8 cellular contexts compared by ENCODE assay signal in the genomic region with DNA sequence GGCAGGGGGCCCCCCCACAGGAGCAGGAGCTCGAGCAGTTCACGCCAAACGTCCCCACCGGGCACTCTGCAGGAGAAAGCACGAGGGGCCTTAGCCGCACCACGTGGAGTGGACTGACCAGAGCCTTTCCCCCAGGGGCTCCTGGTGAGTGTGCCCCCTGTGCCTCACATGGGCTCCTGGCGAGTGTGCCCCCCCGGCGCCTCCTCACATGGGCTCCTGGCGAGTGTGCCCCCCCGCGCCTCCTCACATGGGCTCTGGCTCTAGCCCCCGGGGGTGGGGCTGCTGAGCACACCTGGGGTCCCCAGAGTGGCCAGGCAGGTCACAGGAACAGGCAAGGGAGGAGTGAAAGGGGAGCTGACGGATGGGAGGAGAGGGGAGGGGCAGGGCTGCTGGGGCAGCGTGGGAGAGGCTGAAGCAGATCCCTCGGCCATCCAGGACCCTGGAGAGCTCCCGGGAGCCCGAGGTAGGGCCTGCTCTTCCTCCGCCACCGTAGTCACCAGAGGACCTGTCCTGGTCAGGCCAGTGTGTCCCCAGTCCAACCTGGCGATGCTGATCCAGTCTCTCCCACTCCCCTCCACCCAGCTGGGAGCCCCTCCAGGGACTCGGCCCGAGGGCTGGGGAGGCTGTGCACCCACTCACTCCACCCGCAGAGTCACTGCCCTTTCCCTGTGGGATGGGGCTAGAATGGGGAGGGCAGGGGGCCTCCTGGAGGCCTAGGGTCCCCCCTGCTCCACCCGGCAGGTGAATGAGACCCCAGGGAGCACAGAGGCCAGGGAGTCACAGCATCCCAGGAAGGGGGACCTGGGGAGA. TPM values are rescaled to one million over a fixed set of nuclear protein-coding genes. Genes with fewer than 3 reads are reported as not detected.
DNase-seq lines count a peak whose midpoint lies in the region; ATAC-seq, FAIRE-seq and TF ChIP-seq lines count a peak whose summit lies in the region.

No MANE protein-coding gene starts in this region.

- no peak overlapping the region for H2AFZ ChIP-seq in H1 (ENCODE audit: low read length)

- TF ChIP-seq RAD21 in H1 (IDR thresholded peaks at IDR 0.05 in 1 of 2, conservative IDR thresholded peaks at IDR 0.05 in 1 of 2; ENCODE audit: low read depth in 2 of 2, low read length in 2 of 2), result no peak

- H3K23ac ChIP-seq in H1 (ENCODE audit: insufficient read length), result no peak overlapping the region

- no peak overlapping the region for H3K56ac ChIP-seq in H1 (replicated peaks; ENCODE audit: insufficient read length, low read depth, low read length)

- H3K9ac ChIP-seq in H1 (replicated peaks in 1 of 4; ENCODE audit: extremely low read depth in 1 of 4, low read depth in 3 of 4, low read length in 3 of 4), result no peak overlapping the region

- peak overlapping the region; percentile 79; the same call in 1 of the 2 replicates for H4K8ac ChIP-seq in H1 (ENCODE audit: extremely low read depth, insufficient read depth, low read length)

- H3K79me1 ChIP-seq in H1 (ENCODE audit: low read depth, low read length), result no peaks in the 10 kb centered on the region; the same call in 1 of the 2 replicates

- no peaks in the 10 kb centered on the region for H3K79me2 ChIP-seq in H1 (ENCODE audit: control insufficient read depth in 1 of 2, insufficient read depth in 2 of 2, low read length in 2 of 2)

- H3K27me3 ChIP-seq in Panc1 (ENCODE audit: control insufficient read depth, insufficient read depth, low read length) (no peaks in the 10 kb centered on the region), H1 (replicated peaks in 1 of 4; ENCODE audit: control insufficient read depth in 3 of 4, extremely low read depth in 1 of 4, insufficient read depth in 3 of 4, low read length in 3 of 4) (no peaks in the 10 kb centered on the region)

- H3K4me1 ChIP-seq in Panc1 (ENCODE audit: control insufficient read depth, insufficient read depth, low read length) (peaks cover 22% of the 10 kb centered on the region), H1 (replicated peaks in 1 of 4; ENCODE audit: control insufficient read depth in 3 of 4, insufficient read depth in 4 of 4, low read length in 3 of 4) (no peaks in the 10 kb centered on the region), mucosa of descending colon (ENCODE audit: low read depth) (no peaks in the 10 kb centered on the region)

- peak overlapping the region; percentile 33 for H4K5ac ChIP-seq in H1 (ENCODE audit: insufficient read length, low read depth, low read length)

- DNase-seq in GM12892 (ENCODE audit: insufficient read length) (peak; percentile 82), Panc1 (ENCODE audit: low read depth, low spot score) (no peak), H1 (ENCODE audit: low read depth in 1 of 2, low spot score in 2 of 2) (peak; percentile 57 to 92), mucosa of descending colon (peak; percentile 57 to 83 (median 59)), SHP77 (lab: John Stamatoyannopoulos, UW) (no peak)

- ATAC-seq in Panc1 (peak; percentile 40), mucosa of descending colon (peak; percentile 53), HG03280 (IDR thresholded peaks at IDR 0.05; ENCODE audit: unreplicated experiment) (no peak), HG02759 (IDR thresholded peaks at IDR 0.05; ENCODE audit: unreplicated experiment) (no peak), GM19397 (IDR thresholded peaks at IDR 0.05; ENCODE audit: unreplicated experiment) (no peak)

- no peaks in the 10 kb centered on the region for H3K23me2 ChIP-seq in H1 (ENCODE audit: low read depth, low read length)

- no peak overlapping the region for H3K4me3 ChIP-seq in Panc1 (ENCODE audit: low read depth in 2 of 2, low read length in 2 of 2)
- no peak overlapping the region for H3K4me3 ChIP-seq in H1 (ENCODE audit: extremely low read depth in 1 of 4, insufficient read depth in 2 of 4, low read depth in 3 of 4, low read length in 4 of 4)
- H3K4me3 ChIP-seq in mucosa of descending colon, result no peak overlapping the region

- H2BK5ac ChIP-seq in H1 (ENCODE audit: low read depth, low read length), result no peak overlapping the region

- POLR2A ChIA-PET in Panc1 (lab: Charles Lee), result no interaction called here
- POLR2A ChIA-PET in H1 (lab: Charles Lee; ENCODE audit: partially characterized antibody), result interaction anchor here (0.6 to 1.2 kb wide), 3 partner anchors 10 to 435 kb away, joined by 3 read pairs; no protein-coding TSS in a partner anchor

- no peak overlapping the region for H2AK5ac ChIP-seq in H1 (ENCODE audit: low read depth, low read length)

- H2BK12ac ChIP-seq in H1 (ENCODE audit: low read depth, low read length), result no peak overlapping the region

- H3K9me3 ChIP-seq in Panc1 (ENCODE audit: control insufficient read depth, insufficient read depth, low read depth, low read length) (no peaks in the 10 kb centered on the region), H1 (ENCODE audit: insufficient read depth in 2 of 2, low read depth in 1 of 2, low read length in 1 of 2) (no peaks in the 10 kb centered on the region), mucosa of descending colon (no peaks in the 10 kb centered on the region)

- no peak for TF ChIP-seq POLR2A in GM12892 (IDR thresholded peaks at IDR 0.05; ENCODE audit: low read depth, low read length)
- no peak for TF ChIP-seq POLR2A in H1 (IDR thresholded peaks at IDR 0.05; ENCODE audit: control extremely low read depth in 1 of 2, low read depth in 2 of 2, low read length in 2 of 2)

- no peak overlapping the region for H2BK120ac ChIP-seq in H1 (replicated peaks; ENCODE audit: low read depth, low read length)

- 76% methylated on average over 19 of the region's 26 CpGs; no CpG with 5 or more reads in 1 of the 2 experiments for WGBS in H1 (ENCODE audit: extremely low coverage in 1 of 2, insufficient coverage in 1 of 2, insufficient read length in 1 of 2, insufficient replicate concordance in 2 of 2, low coverage in 1 of 2, low lambda C conversion rate in 2 of 2, missing lambda C conversion rate in 1 of 2), 2 experiments

- no peak overlapping the region for H4K91ac ChIP-seq in H1 (replicated peaks; ENCODE audit: insufficient read length, low read length)

- H3K36me3 ChIP-seq in Panc1 (ENCODE audit: control insufficient read depth, insufficient read depth, low read length), result no peaks in the 10 kb centered on the region
- no peaks in the 10 kb centered on the region; a peak in 2 of 8 replicates for H3K36me3 ChIP-seq in H1 (ENCODE audit: control insufficient read depth in 2 of 4, insufficient read depth in 4 of 4, low read length in 3 of 4)
- H3K36me3 ChIP-seq in mucosa of descending colon (ENCODE audit: low read depth), result no peaks in the 10 kb centered on the region

- FAIRE-seq in GM12892 (lab: Jason Lieb, UNC) (no peak), H1 (lab: Jason Lieb, UNC) (peak; percentile 60)

- no peak for TF ChIP-seq EP300 in H1 (IDR thresholded peaks at IDR 0.05; ENCODE audit: borderline replicate concordance in 1 of 2, low read depth in 2 of 2, low read length in 2 of 2)

- H4K20me1 ChIP-seq in H1 (replicated peaks in 1 of 2; ENCODE audit: control insufficient read depth in 1 of 2, insufficient read depth in 2 of 2, low read length in 2 of 2), result peaks cover 0 to 23% of the 10 kb centered on the region in 2 experiments

- no peak overlapping the region for H3K4me2 ChIP-seq in H1 (ENCODE audit: insufficient read depth in 1 of 2, low read depth in 2 of 2, low read length in 2 of 2)

- no peak overlapping the region for H2BK15ac ChIP-seq in H1 (ENCODE audit: low read length)

- no peak overlapping the region for H2BK20ac ChIP-seq in H1 (ENCODE audit: low read length)

- CTCF ChIA-PET in Panc1 (lab: Charles Lee) (interaction anchor here (0.7 kb wide), 1 partner anchor 29 kb away, joined by 4 read pairs; no protein-coding TSS in a partner anchor), H1 (lab: Charles Lee; ENCODE audit: partially characterized antibody) (interaction anchor here (0.7 to 2.8 kb wide), 8 partner anchors 9 to 136 kb away, joined by 3 to 12 read pairs (median 4); no protein-coding TSS in a partner anchor)

- no TSS peak for BruUV-seq in Panc1 (replicated peaks; lab: Mats Ljungman, UMichigan)

- no peak overlapping the region for H3K4ac ChIP-seq in H1 (replicated peaks; ENCODE audit: insufficient read length, low read depth, low read length)

- no peak overlapping the region for H3K14ac ChIP-seq in H1 (ENCODE audit: insufficient read length)

- no peak overlapping the region for H3K18ac ChIP-seq in H1 (ENCODE audit: extremely low read depth, low read length)

- H3K27ac ChIP-seq in Panc1 (ENCODE audit: low read length), result no peak overlapping the region
- H3K27ac ChIP-seq in H1 (ENCODE audit: low read depth, low read length), result no peak overlapping the region

- intact Hi-C loops in Panc1 (cut with micrococcal nuclease; ENCODE audit: unreplicated experiment) (no loop called here), mucosa of descending colon (cut with DNase I, micrococcal nuclease) (no loop called here)

- TF ChIP-seq CTCF in Panc1 (IDR thresholded peaks at IDR 0.05), result no peak
- TF ChIP-seq CTCF in H1 (IDR thresholded peaks at IDR 0.05; ENCODE audit: control extremely low read depth in 1 of 3, insufficient read depth in 1 of 3, low read depth in 1 of 3, low read length in 3 of 3), result no peak
- no peak for TF ChIP-seq CTCF in mucosa of descending colon (IDR thresholded peaks at IDR 0.05)

- in situ Hi-C loops in Panc1 (cut with HindIII; ENCODE audit: low pct_unique_long_range_greater_than_20kb, low sequenced_read_pairs), result no loop called here

TF ChIP-seq in H1, 55 proteins besides CTCF, POLR2A, EP300 and RAD21 (continues in another document):
- peak in 1 of 2 experiments; percentile 36; a peak in 1 of 4 replicates for TF ChIP-seq HDAC2 (IDR thresholded peaks at IDR 0.05; ENCODE audit: borderline replicate concordance in 1 of 2, low read depth in 2 of 2, low read length in 2 of 2)
- peak; percentile 96 to 97 for TF ChIP-seq SIN3A (conservative IDR thresholded peaks at IDR 0.05 in 1 of 2, IDR thresholded peaks at IDR 0.05 in 1 of 2; ENCODE audit: low read depth in 1 of 2, low read length in 2 of 2)
- TF ChIP-seq, protein P1, sequence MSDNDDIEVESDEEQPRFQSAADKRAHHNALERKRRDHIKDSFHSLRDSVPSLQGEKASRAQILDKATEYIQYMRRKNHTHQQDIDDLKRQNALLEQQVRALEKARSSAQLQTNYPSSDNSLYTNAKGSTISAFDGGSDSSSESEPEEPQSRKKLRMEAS (IDR thresholded peaks at IDR 0.05), result peak; percentile 51; the same call in 1 of the 2 replicates

RNA-seq across cellular contexts. Expression of a gene that starts 47.6 kb away (rescaled TPM):
- polyA plus RNA-seq in GM12892 (2012; ENCODE audit: missing spikeins), result not detected
- total RNA-seq in Panc1 (2021; ENCODE audit: unreplicated experiment) (10.1 TPM), mucosa of descending colon (100 to 1,000 TPM in 1 of 3 donors, 10 to 100 TPM in 2; 51.2 to 101 (median 90.2) TPM)
- 7.8 TPM for polyA plus RNA-seq in Panc1 (2012; ENCODE audit: insufficient read length)
- 20.0 and 20.7 TPM in 2 replicates for total RNA-seq in H1 (2021; fragmentation: NEBNext Ultra II Directional; extraction: Animal tissue kit (Norgen Biotek cat#: 25700))
- 18.3 and 25.0 TPM in 2 replicates for polyA plus RNA-seq in H1 (2011; rRNA removed)
- 20.5 TPM for polyA plus RNA-seq in H1 (2011; cell fraction: cytosol; rRNA removed)
- polyA plus RNA-seq in H1 (2011; cell fraction: nucleus; rRNA removed), result 55.6 TPM
- polyA plus RNA-seq in H1 (2012, experiment 1 of 2), result 11.4 to 18.1 TPM (median 16.6 TPM) in 4 replicates
- polyA plus RNA-seq in H1 (2012, experiment 2 of 2), result 15.7 TPM
- 8.9 TPM for polyA plus RNA-seq in H1 (2013, experiment 1 of 2)
- polyA plus RNA-seq in H1 (2013, experiment 2 of 2), result 7.8 TPM
- polyA minus RNA-seq in H1 (2011; rRNA and poly(A)+ RNA removed), result 32.5 and 33.4 TPM in 2 replicates
- polyA minus RNA-seq in H1 (2011; cell fraction: cytosol; rRNA and poly(A)+ RNA removed), result 10.1 TPM
- 24.2 TPM for polyA minus RNA-seq in H1 (2011; cell fraction: nucleus; rRNA and poly(A)+ RNA removed)

Comparison
In these comparisons a context has a peak if more than half of its experiments do, and no peak if none do; other contexts are left out.
1. DNase-seq: peak in GM12892 (single experiment), H1 (2 of 2) and mucosa of descending colon (3 of 3); none in Panc1 (single experiment) and SHP77 (0 of 2).
2. ATAC-seq: peak in Panc1 (single experiment) and mucosa of descending colon (single experiment); none in HG03280 (single experiment), HG02759 (single experiment) and GM19397 (single experiment).